ENCODE assay signal across 19 cellular contexts in genomic region chr21:33775100-33775828, GRCh38.
A peak's percentile ranks its signal among the peaks of the same experiment; 100 is the strongest.
DNase-seq lines count a peak whose midpoint lies in the region; ATAC-seq, FAIRE-seq and TF ChIP-seq lines count a peak whose summit lies in the region.
"Had no signal": no experiment of that assay in that cellular context is flagged by ENCODE, and none has a peak within 500 bp of the region (broad histone marks: within the 10 kb centered on the region; RNA-seq: fewer than 3 reads in every experiment).

No MANE protein-coding gene starts in this region.

- H3K4me2 ChIP-seq in HepG2 (ENCODE audit: low read depth, low read length) (no peak overlapping the region), neuronal stem cell (ENCODE audit: insufficient read depth, low read length, poor library complexity, severe bottlenecking) (no peak overlapping the region)

- H3K4ac ChIP-seq in neuronal stem cell (ENCODE audit: low read length): no peak overlapping the region

- in situ Hi-C loops in HepG2 (cut with HindIII; ENCODE audit: extremely low pct_ligation_motif_present, low pct_unique_long_range_greater_than_20kb): no loop called here

- no peaks in the 10 kb centered on the region for H3K4me1 Mint-ChIP-seq in activated CD4-positive, alpha-beta T cell treated with anti-CD3 and anti-CD28 coated beads, Interleukin-2, amount 10 ng/mL, durations not matched to agents 24 days and 14 days

- no peak for TF ChIP-seq CTCF in VCaP (conservative IDR thresholded peaks at IDR 0.05)
- TF ChIP-seq CTCF in HepG2 (CRISPR knock-in tag; IDR thresholded peaks at IDR 0.05): no peak
- no peak for TF ChIP-seq CTCF in tibial nerve (IDR thresholded peaks at IDR 0.05)

- no peak overlapping the region for H4K8ac ChIP-seq in neuronal stem cell (ENCODE audit: low read depth, low read length)

- H3K4me3 Mint-ChIP-seq in activated CD4-positive, alpha-beta T cell treated with anti-CD3 and anti-CD28 coated beads, Interleukin-2, amount 10 ng/mL, durations not matched to agents 24 days and 14 days: no peak overlapping the region
- H3K4me3 Mint-ChIP-seq: CD4-positive, alpha-beta T cell had no signal

- H3K4me1 ChIP-seq in HepG2 (ENCODE audit: insufficient read depth, low read length) (no peaks in the 10 kb centered on the region), tibial nerve (peaks cover 0 to 26% (median 4%) of the 10 kb centered on the region in 4 donors), neuronal stem cell (ENCODE audit: control insufficient read depth in 2 of 2, insufficient read depth in 1 of 2, low read depth in 1 of 2, low read length in 2 of 2) (no peaks in the 10 kb centered on the region)
- H3K4me1 ChIP-seq: Peyer's patch had no signal

- no peak for FAIRE-seq in HepG2 (lab: Jason Lieb, UNC)
- FAIRE-seq: GM18507, GM19239 had no signal

- CTCF ChIA-PET in HepG2 (lab: Yijun Ruan, JAX; ENCODE audit: low intra/inter-chr PET ratio, low total read pairs): no interaction called here

- H3K79me2 ChIP-seq in HepG2 (ENCODE audit: insufficient read depth, low read length): no peaks in the 10 kb centered on the region

- WGBS in HepG2 (ENCODE audit: low lambda C conversion rate): 93% methylated on average over 2 of the region's 2 CpGs
- WGBS in tibial nerve, 2 donors: 62 to 65% methylated on average over 2 of the region's 2 CpGs
- no CpG with 5 or more reads among the region's 2 CpGs for WGBS in neuronal stem cell (ENCODE audit: extremely low coverage in 2 of 2, insufficient read length in 2 of 2, insufficient replicate concordance in 1 of 2), 2 donors

- no peak overlapping the region for H3K4me3 ChIP-seq in HepG2 (replicated peaks in 1 of 3; ENCODE audit: insufficient read depth in 1 of 3, low read depth in 2 of 3, low read length in 3 of 3)
- no peak overlapping the region for H3K4me3 ChIP-seq in tibial nerve
- no peak overlapping the region for H3K4me3 ChIP-seq in neuronal stem cell (ENCODE audit: low read length in 2 of 2)
- H3K4me3 ChIP-seq: Peyer's patch had no signal

- H2BK15ac ChIP-seq in neuronal stem cell (ENCODE audit: low read length): no peak overlapping the region

- H3K14ac ChIP-seq in neuronal stem cell (ENCODE audit: low read length): no peak overlapping the region

- TF ChIP-seq RAD21 in HepG2 (CRISPR knock-in tag; IDR thresholded peaks at IDR 0.05): no peak

- H2AK5ac ChIP-seq in neuronal stem cell (ENCODE audit: low read depth, low read length): no peak overlapping the region

- H3K36me3 Mint-ChIP-seq in activated CD4-positive, alpha-beta T cell treated with anti-CD3 and anti-CD28 coated beads, Interleukin-2, amount 10 ng/mL, durations not matched to agents 24 days and 14 days (ENCODE audit: low read depth): no peaks in the 10 kb centered on the region

- no peak overlapping the region for H3K27ac Mint-ChIP-seq in activated CD4-positive, alpha-beta T cell treated with anti-CD3 and anti-CD28 coated beads, Interleukin-2, amount 10 ng/mL, durations not matched to agents 24 days and 14 days
- H3K27ac Mint-ChIP-seq: CD4-positive, alpha-beta T cell had no signal

- no peak overlapping the region for H3K23ac ChIP-seq in neuronal stem cell (ENCODE audit: low read depth, low read length, poor library complexity)

- H2BK120ac ChIP-seq in neuronal stem cell (ENCODE audit: low read depth, low read length): no peak overlapping the region

- H3K27ac ChIP-seq in VCaP (peak overlapping the region; percentile 45), HepG2 (ENCODE audit: extremely low read length, insufficient read depth, low read length) (no peak overlapping the region), tibial nerve (peak overlapping the region in 3 of 4 donors; percentile 36 to 90 (median 51)), neuronal stem cell (replicated peaks; ENCODE audit: low read length) (no peak overlapping the region)
- H3K27ac ChIP-seq: Peyer's patch had no signal

- H2BK12ac ChIP-seq in neuronal stem cell (ENCODE audit: low read length): no peak overlapping the region

- TF ChIP-seq POLR2A in HepG2 (IDR thresholded peaks at IDR 0.05; ENCODE audit: insufficient read depth in 1 of 2, low read depth in 2 of 2, low read length in 2 of 2) (no peak), tibial nerve (IDR thresholded peaks at IDR 0.05) (no peak)

- no peak for TF ChIP-seq EP300 in HepG2 (IDR thresholded peaks at IDR 0.05; ENCODE audit: low read depth in 2 of 2, low read length in 2 of 2)
- no peak for TF ChIP-seq EP300 in HepG2 (CRISPR knock-in tag; IDR thresholded peaks at IDR 0.05; ENCODE audit: borderline replicate concordance)
- TF ChIP-seq EP300 in tibial nerve (IDR thresholded peaks at IDR 0.05): no peak

- H2AFZ ChIP-seq in HepG2 (ENCODE audit: low read length): no peak overlapping the region
- no peak overlapping the region for H2AFZ ChIP-seq in neuronal stem cell (ENCODE audit: low read length)

- H3K18ac ChIP-seq in neuronal stem cell (ENCODE audit: low read length): no peak overlapping the region

- H3K9me3 ChIP-seq in HepG2 (ENCODE audit: low read length): peaks cover 5% of the 10 kb centered on the region; the same call in 1 of the 2 replicates
- peaks cover 0 to 11% (median 1%) of the 10 kb centered on the region in 4 donors for H3K9me3 ChIP-seq in tibial nerve
- peaks cover 2 to 20% of the 10 kb centered on the region in 2 donors for H3K9me3 ChIP-seq in neuronal stem cell (replicated peaks in 1 of 2; ENCODE audit: control insufficient read depth in 2 of 2, insufficient read depth in 1 of 2, low read depth in 1 of 2, low read length in 2 of 2)
- H3K9me3 ChIP-seq: Peyer's patch had no signal

- no peaks in the 10 kb centered on the region for H3K79me1 ChIP-seq in neuronal stem cell (ENCODE audit: low read depth, low read length)

- H3K9me3 Mint-ChIP-seq in activated CD4-positive, alpha-beta T cell treated with anti-CD3 and anti-CD28 coated beads, Interleukin-2, amount 10 ng/mL, durations not matched to agents 24 days and 14 days: peaks cover 7% of the 10 kb centered on the region

- H4K91ac ChIP-seq in neuronal stem cell (ENCODE audit: low read depth, low read length, poor library complexity): no peak overlapping the region

- no TSS peak for BruUV-seq in HepG2 (replicated peaks; lab: Mats Ljungman, UMichigan)

- H3K9ac ChIP-seq in HepG2 (ENCODE audit: insufficient read depth, low read depth, low read length): no peak overlapping the region
- H3K9ac ChIP-seq in neuronal stem cell (ENCODE audit: low read depth, low read length, poor library complexity): no peak overlapping the region

- H4K20me1 ChIP-seq in HepG2 (ENCODE audit: insufficient read depth, low read length): no peaks in the 10 kb centered on the region

- intact Hi-C loops in HepG2 (cut with micrococcal nuclease; ENCODE audit: unreplicated experiment): no loop called here
- intact Hi-C loops in activated CD4-positive, alpha-beta T cell treated with anti-CD3 and anti-CD28 coated beads, Interleukin-2, amount 10 ng/mL, durations not matched to agents 24 days and 14 days (cut with micrococcal nuclease): no loop called here

- DNase-seq in NCI-H2029 (lab: John Stamatoyannopoulos, UW) (peak; percentile 39), HepG2 (ENCODE audit: low spot score) (no peak), tibial nerve (ENCODE audit: low spot score in 2 of 2) (no peak), neuronal stem cell (ENCODE audit: low spot score) (no peak), DMS79 treated with DMSO at 0.1 percent for 48 hours (lab: John Stamatoyannopoulos, UW) (no peak)
- no peak for DNase-seq in activated CD4-positive, alpha-beta T cell treated with anti-CD3 and anti-CD28 coated beads, Interleukin-2, amount 10 ng/mL, durations not matched to agents 24 days and 14 days
- DNase-seq: CD4-positive, alpha-beta T cell; COR-L47; DMS 273 treated with DMSO at 0.1 percent for 48 hours; Karpas-422; MV-4-11; NCI-H1105 treated with DMSO at 0.1 percent for 48 hours; NCI-H2107; NCI-H226; NCI-H524 treated with DMSO at 0.1 percent for 48 hours; Peyer's patch had no signal

- H2BK5ac ChIP-seq in neuronal stem cell (ENCODE audit: low read length): no peak overlapping the region

- ATAC-seq in HepG2: no peak

- H3K36me3 ChIP-seq in HepG2 (replicated peaks in 1 of 2; ENCODE audit: control insufficient read depth in 1 of 2, insufficient read depth in 2 of 2, low read length in 2 of 2): peaks cover 4 to 21% of the 10 kb centered on the region in 2 experiments
- peaks cover 0 to 66% (median 6%) of the 10 kb centered on the region in 3 donors for H3K36me3 ChIP-seq in tibial nerve
- H3K36me3 ChIP-seq in neuronal stem cell (replicated peaks in 1 of 2; ENCODE audit: control insufficient read depth in 2 of 2, insufficient read depth in 2 of 2, low read length in 2 of 2): peaks cover 17 to 90% of the 10 kb centered on the region in 2 donors

- H3K27me3 ChIP-seq in HepG2 (ENCODE audit: control insufficient read depth in 1 of 2, insufficient read depth in 2 of 2, low read length in 2 of 2) (no peaks in the 10 kb centered on the region), tibial nerve (no peaks in the 10 kb centered on the region), neuronal stem cell (ENCODE audit: control insufficient read depth in 3 of 3, insufficient read depth in 3 of 3, low read depth in 1 of 3, low read length in 3 of 3) (no peaks in the 10 kb centered on the region)
- H3K27me3 ChIP-seq: Peyer's patch had no signal

- H3K27me3 Mint-ChIP-seq in activated CD4-positive, alpha-beta T cell treated with anti-CD3 and anti-CD28 coated beads, Interleukin-2, amount 10 ng/mL, durations not matched to agents 24 days and 14 days: no peaks in the 10 kb centered on the region
- H3K27me3 Mint-ChIP-seq: CD4-positive, alpha-beta T cell had no signal

- POLR2A ChIA-PET in HepG2 (lab: Yijun Ruan, JAX): no interaction called here

TF ChIP-seq in HepG2, 621 proteins besides CTCF, POLR2A, EP300 and RAD21:
- TF ChIP-seq ZNF329 (CRISPR knock-in tag; IDR thresholded peaks at IDR 0.05; ENCODE audit: low read depth) (peak; percentile 88), RFXANK (CRISPR knock-in tag; IDR thresholded peaks at IDR 0.05) (no peak)
TF ChIP-seq in HepG2: peak in this region for 1.

Comparison
In these comparisons a context has a peak if more than half of its experiments do, and no peak if none do; other contexts are left out.
1. H3K27ac ChIP-seq: peak in VCaP (single experiment) and tibial nerve (3 of 4); none in HepG2 (single experiment) and neuronal stem cell (single experiment).